In genomic region chr14:105209091-105209490, GRCh38 we compare ENCODE assay signal across 1 cellular context.
TF ChIP-seq lines count a peak whose summit lies in the region.

No MANE protein-coding gene starts in this region.

TF ChIP-seq in WTC11, 78 proteins besides CTCF, POLR2A, EP300 and RAD21 (continued from another document):
- TF ChIP-seq, protein P1, sequence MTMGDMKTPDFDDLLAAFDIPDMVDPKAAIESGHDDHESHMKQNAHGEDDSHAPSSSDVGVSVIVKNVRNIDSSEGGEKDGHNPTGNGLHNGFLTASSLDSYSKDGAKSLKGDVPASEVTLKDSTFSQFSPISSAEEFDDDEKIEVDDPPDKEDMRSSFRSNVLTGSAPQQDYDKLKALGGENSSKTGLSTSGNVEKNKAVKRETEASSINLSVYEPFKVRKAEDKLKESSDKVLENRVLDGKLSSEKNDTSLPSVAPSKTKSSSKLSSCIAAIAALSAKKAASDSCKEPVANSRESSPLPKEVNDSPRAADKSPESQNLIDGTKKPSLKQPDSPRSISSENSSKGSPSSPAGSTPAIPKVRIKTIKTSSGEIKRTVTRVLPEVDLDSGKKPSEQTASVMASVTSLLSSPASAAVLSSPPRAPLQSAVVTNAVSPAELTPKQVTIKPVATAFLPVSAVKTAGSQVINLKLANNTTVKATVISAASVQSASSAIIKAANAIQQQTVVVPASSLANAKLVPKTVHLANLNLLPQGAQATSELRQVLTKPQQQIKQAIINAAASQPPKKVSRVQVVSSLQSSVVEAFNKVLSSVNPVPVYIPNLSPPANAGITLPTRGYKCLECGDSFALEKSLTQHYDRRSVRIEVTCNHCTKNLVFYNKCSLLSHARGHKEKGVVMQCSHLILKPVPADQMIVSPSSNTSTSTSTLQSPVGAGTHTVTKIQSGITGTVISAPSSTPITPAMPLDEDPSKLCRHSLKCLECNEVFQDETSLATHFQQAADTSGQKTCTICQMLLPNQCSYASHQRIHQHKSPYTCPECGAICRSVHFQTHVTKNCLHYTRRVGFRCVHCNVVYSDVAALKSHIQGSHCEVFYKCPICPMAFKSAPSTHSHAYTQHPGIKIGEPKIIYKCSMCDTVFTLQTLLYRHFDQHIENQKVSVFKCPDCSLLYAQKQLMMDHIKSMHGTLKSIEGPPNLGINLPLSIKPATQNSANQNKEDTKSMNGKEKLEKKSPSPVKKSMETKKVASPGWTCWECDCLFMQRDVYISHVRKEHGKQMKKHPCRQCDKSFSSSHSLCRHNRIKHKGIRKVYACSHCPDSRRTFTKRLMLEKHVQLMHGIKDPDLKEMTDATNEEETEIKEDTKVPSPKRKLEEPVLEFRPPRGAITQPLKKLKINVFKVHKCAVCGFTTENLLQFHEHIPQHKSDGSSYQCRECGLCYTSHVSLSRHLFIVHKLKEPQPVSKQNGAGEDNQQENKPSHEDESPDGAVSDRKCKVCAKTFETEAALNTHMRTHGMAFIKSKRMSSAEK (CRISPR knock-in tag; IDR thresholded peaks at IDR 0.05; ENCODE audit: borderline replicate concordance) = no peak
- no peak for TF ChIP-seq ZNF281 (CRISPR knock-in tag; IDR thresholded peaks at IDR 0.05)
- TF ChIP-seq STAT6 (CRISPR knock-in tag; conservative IDR thresholded peaks at IDR 0.05; ENCODE audit: low read depth) = no peak
- TF ChIP-seq ZNF671 (CRISPR knock-in tag; IDR thresholded peaks at IDR 0.05) = no peak
- TF ChIP-seq JAZF1 (CRISPR knock-in tag; IDR thresholded peaks at IDR 0.05) = no peak
- no peak for TF ChIP-seq ESRRA (CRISPR knock-in tag; IDR thresholded peaks at IDR 0.05; ENCODE audit: borderline replicate concordance)
- TF ChIP-seq ZNF232 (CRISPR knock-in tag; IDR thresholded peaks at IDR 0.05) = no peak
- TF ChIP-seq, protein P2, sequence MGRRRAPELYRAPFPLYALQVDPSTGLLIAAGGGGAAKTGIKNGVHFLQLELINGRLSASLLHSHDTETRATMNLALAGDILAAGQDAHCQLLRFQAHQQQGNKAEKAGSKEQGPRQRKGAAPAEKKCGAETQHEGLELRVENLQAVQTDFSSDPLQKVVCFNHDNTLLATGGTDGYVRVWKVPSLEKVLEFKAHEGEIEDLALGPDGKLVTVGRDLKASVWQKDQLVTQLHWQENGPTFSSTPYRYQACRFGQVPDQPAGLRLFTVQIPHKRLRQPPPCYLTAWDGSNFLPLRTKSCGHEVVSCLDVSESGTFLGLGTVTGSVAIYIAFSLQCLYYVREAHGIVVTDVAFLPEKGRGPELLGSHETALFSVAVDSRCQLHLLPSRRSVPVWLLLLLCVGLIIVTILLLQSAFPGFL (CRISPR knock-in tag; IDR thresholded peaks at IDR 0.05; ENCODE audit: borderline replicate concordance) = no peak
- no peak for TF ChIP-seq PRRX2 (CRISPR knock-in tag; IDR thresholded peaks at IDR 0.05)
- TF ChIP-seq TEAD1 (CRISPR knock-in tag; IDR thresholded peaks at IDR 0.05) = no peak
- TF ChIP-seq JUN (CRISPR knock-in tag; IDR thresholded peaks at IDR 0.05) = no peak
